1 cellular context compared by ENCODE assay signal in the genomic region with DNA sequence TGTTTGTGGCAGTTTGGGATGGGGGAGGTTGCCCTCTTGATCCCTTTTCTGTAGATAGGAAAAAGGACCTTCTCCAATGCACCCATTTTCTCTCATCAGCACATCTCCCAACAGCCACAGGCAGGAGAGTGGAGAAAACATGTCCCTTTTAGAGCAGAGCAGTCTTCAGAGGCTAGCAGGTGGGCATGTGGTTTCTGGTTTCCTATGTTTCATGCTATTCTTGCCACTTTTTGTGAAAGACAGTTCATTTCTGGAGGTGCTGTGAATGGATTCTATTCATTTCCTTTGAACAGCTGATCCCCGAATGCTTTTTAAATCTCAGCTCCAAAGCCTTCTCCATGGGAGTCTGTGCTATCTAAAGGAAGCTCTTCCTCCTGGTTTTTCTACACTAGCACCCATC.
TF ChIP-seq lines count a peak whose summit lies in the region.

No MANE protein-coding gene starts in this region.

TF ChIP-seq in H1, 55 proteins besides CTCF, POLR2A, EP300 and RAD21:
- no peak for TF ChIP-seq GABPA (IDR thresholded peaks at IDR 0.05; ENCODE audit: borderline replicate concordance, insufficient read depth, low read length)
- no peak for TF ChIP-seq MAFK (IDR thresholded peaks at IDR 0.05; ENCODE audit: low read depth, low read length)
- TF ChIP-seq TEAD4 (IDR thresholded peaks at IDR 0.05; ENCODE audit: low read depth, low read length), result no peak
- no peak for TF ChIP-seq EGR1 (IDR thresholded peaks at IDR 0.05; ENCODE audit: borderline replicate concordance, low read depth, low read length)
- no peak for TF ChIP-seq SIN3A (conservative IDR thresholded peaks at IDR 0.05 in 1 of 2, IDR thresholded peaks at IDR 0.05 in 1 of 2; ENCODE audit: low read depth in 1 of 2, low read length in 2 of 2)
- TF ChIP-seq HDAC6 (IDR thresholded peaks at IDR 0.05; ENCODE audit: low read depth, low read length), result no peak
- no peak for TF ChIP-seq JUN (IDR thresholded peaks at IDR 0.05; ENCODE audit: low read depth, low read length)
- TF ChIP-seq SIRT6 (IDR thresholded peaks at IDR 0.05; ENCODE audit: low read length), result no peak
- no peak for TF ChIP-seq SAP30 (IDR thresholded peaks at IDR 0.05; ENCODE audit: insufficient read depth, insufficient replicate concordance, low read length)
- TF ChIP-seq, protein P1, sequence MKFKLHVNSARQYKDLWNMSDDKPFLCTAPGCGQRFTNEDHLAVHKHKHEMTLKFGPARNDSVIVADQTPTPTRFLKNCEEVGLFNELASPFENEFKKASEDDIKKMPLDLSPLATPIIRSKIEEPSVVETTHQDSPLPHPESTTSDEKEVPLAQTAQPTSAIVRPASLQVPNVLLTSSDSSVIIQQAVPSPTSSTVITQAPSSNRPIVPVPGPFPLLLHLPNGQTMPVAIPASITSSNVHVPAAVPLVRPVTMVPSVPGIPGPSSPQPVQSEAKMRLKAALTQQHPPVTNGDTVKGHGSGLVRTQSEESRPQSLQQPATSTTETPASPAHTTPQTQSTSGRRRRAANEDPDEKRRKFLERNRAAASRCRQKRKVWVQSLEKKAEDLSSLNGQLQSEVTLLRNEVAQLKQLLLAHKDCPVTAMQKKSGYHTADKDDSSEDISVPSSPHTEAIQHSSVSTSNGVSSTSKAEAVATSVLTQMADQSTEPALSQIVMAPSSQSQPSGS (IDR thresholded peaks at IDR 0.05; ENCODE audit: low read length), result no peak
- no peak for TF ChIP-seq CBX8 (IDR thresholded peaks at IDR 0.05; ENCODE audit: borderline replicate concordance, low read depth, low read length)
- TF ChIP-seq SP4 (IDR thresholded peaks at IDR 0.05; ENCODE audit: low read length), result no peak
- no peak for TF ChIP-seq SRF (IDR thresholded peaks at IDR 0.05; ENCODE audit: low read depth, low read length)
- no peak for TF ChIP-seq TBP (IDR thresholded peaks at IDR 0.05; ENCODE audit: low read depth, low read length)
- TF ChIP-seq, protein P2, sequence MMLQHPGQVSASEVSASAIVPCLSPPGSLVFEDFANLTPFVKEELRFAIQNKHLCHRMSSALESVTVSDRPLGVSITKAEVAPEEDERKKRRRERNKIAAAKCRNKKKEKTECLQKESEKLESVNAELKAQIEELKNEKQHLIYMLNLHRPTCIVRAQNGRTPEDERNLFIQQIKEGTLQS (IDR thresholded peaks at IDR 0.05; ENCODE audit: insufficient read depth, low read depth, low read length), result no peak
- no peak for TF ChIP-seq EZH2 (IDR thresholded peaks at IDR 0.05; ENCODE audit: low read depth, low read length, severe bottlenecking)
- TF ChIP-seq GTF2F1 (IDR thresholded peaks at IDR 0.05; ENCODE audit: borderline replicate concordance, low read depth, low read length), result no peak
- no peak for TF ChIP-seq TAF7 (optimal IDR thresholded peaks at IDR 0.05; ENCODE audit: borderline replicate concordance, low read depth, low read length)
- no peak for TF ChIP-seq YY1 (IDR thresholded peaks at IDR 0.05; ENCODE audit: low read depth, low read length)
TF ChIP-seq in H1: peak in this region for 0.
